Comparison of ENCODE assay signal across 17 cellular contexts in the genomic region with DNA sequence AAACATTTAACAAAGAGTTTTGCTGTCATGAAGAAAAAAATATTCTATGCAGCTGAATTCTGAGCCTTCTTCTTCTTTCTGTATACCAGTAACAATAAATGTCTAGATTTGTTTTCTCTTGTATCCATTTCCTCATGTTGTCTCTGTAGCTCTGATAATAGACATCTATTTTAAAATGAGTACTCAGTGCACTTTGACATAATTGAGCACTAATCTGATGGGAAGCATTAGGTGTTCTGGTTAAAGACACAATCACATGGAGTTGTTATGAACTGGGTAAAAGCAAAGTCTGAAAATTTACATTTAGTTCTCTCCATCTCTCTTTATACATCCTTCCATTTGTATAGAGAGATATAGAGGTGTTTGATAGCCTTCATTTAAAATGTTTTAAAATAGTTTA.
A peak's percentile ranks its signal among the peaks of the same experiment; 100 is the strongest.
DNase-seq lines count a peak whose midpoint lies in the region; ATAC-seq and TF ChIP-seq lines count a peak whose summit lies in the region.
"Had no signal": no experiment of that assay in that cellular context is flagged by ENCODE, and none has a peak within 500 bp of the region (broad histone marks: within the 10 kb centered on the region; RNA-seq: fewer than 3 reads in every experiment).

No MANE protein-coding gene starts in this region.

- no peak overlapping the region for H3K9ac ChIP-seq in HCT116 (ENCODE audit: low read length)
- H3K9ac ChIP-seq: BLaER1, GM23248 had no signal

- TF ChIP-seq RAD21 in HCT116 (IDR thresholded peaks at IDR 0.05; ENCODE audit: low read depth): no peak

- no peaks in the 10 kb centered on the region; the same call in 1 of the 2 replicates for H3K9me2 ChIP-seq in HCT116 (ENCODE audit: insufficient read depth)

- BruUV-seq in HCT116 (replicated peaks; lab: Mats Ljungman, UMichigan): no TSS peak

- POLR2A ChIA-PET in HCT116 (lab: Charles Lee): no interaction called here

- H3K4me3 ChIP-seq in right atrium auricular region (no peak overlapping the region), HCT116 (replicated peaks in 1 of 2; ENCODE audit: low read depth in 1 of 2, low read length in 2 of 2) (no peak overlapping the region)
- H3K4me3 ChIP-seq: BLaER1, GM23248 had no signal

- CTCF ChIA-PET in HCT116 (lab: Charles Lee): no interaction called here

- RAD21 ChIA-PET in HCT116 (lab: Charles Lee; ENCODE audit: low non-redundant PET in 1 of 2, low total read pairs in 2 of 2, uncharacterized antibody in 2 of 2, unreplicated experiment in 2 of 2): no interaction called here

- H4K20me1 ChIP-seq in HCT116 (ENCODE audit: insufficient read depth): no peaks in the 10 kb centered on the region
- H4K20me1 ChIP-seq: BLaER1 had no signal

- intact Hi-C loops in Right ventricle myocardium inferior (cut with DNase I): no loop called here
- intact Hi-C loops in HCT116 (cut with micrococcal nuclease): no loop called here

- TF ChIP-seq POLR2A in HCT116 (IDR thresholded peaks at IDR 0.05; ENCODE audit: borderline replicate concordance, extremely low read depth, insufficient read depth, insufficient read length): no peak

- H2AFZ ChIP-seq in HCT116 (ENCODE audit: low read depth, low read length, poor library complexity, severe bottlenecking): peak overlapping the region; percentile 32
- H2AFZ ChIP-seq: GM23248 had no signal

- ATAC-seq in Right ventricle myocardium inferior (peak; percentile 59), HCT116 (no peak)
- ATAC-seq: CD8-positive, alpha-beta T cell had no signal

- H3K27me3 ChIP-seq in right atrium auricular region (no peaks in the 10 kb centered on the region), HCT116 (ENCODE audit: insufficient read depth, low read length) (no peaks in the 10 kb centered on the region)
- H3K27me3 ChIP-seq: BLaER1 had no signal

- H3K4me1 ChIP-seq in right atrium auricular region: no peaks in the 10 kb centered on the region
- no peaks in the 10 kb centered on the region for H3K4me1 ChIP-seq in HCT116 (ENCODE audit: control insufficient read depth in 1 of 2, insufficient read depth in 2 of 2, low read length in 2 of 2)
- H3K4me1 ChIP-seq: BLaER1, Caco-2 had no signal

- no peaks in the 10 kb centered on the region for H3K9me3 ChIP-seq in right atrium auricular region
- no peaks in the 10 kb centered on the region for H3K9me3 ChIP-seq in HCT116 (ENCODE audit: control insufficient read depth in 1 of 2, insufficient read depth in 1 of 2, low read depth in 1 of 2, low read length in 2 of 2)
- H3K9me3 ChIP-seq: BLaER1, Caco-2 had no signal

- H3K27ac ChIP-seq in right atrium auricular region (peak overlapping the region in 1 of 2 donors; percentile 74), HCT116 (ENCODE audit: low read depth, low read length) (no peak overlapping the region)
- H3K27ac ChIP-seq: 22Rv1, BLaER1, C4-2B, GM23248 had no signal

- no peak overlapping the region for H3K4me2 ChIP-seq in HCT116 (ENCODE audit: low read length)
- H3K4me2 ChIP-seq: BLaER1 had no signal

- peak; percentile 43 for DNase-seq in NCI-H1436 (lab: John Stamatoyannopoulos, UW)
- no peak for DNase-seq in NCI-H1436 treated with DMSO at 0.1 percent for 48 hours (lab: John Stamatoyannopoulos, UW)
- no peak for DNase-seq in Right ventricle myocardium inferior (ENCODE audit: missing footprints)
- DNase-seq in right atrium auricular region (ENCODE audit: low spot score): no peak
- DNase-seq in HCT116 (ENCODE audit: low read depth, low spot score): no peak
- no peak for DNase-seq in stimulated activated CD4-positive, alpha-beta T cell treated with anti-CD3 and anti-CD28 coated beads, Interleukin-15, amount 100 ng/mL, for 24 hours
- DNase-seq: Caco-2; CD4-positive, CD25-positive, alpha-beta regulatory T cell; CD8-positive, alpha-beta T cell; DMS153; DND-41; GM23248; H7; HCEC 1CT had no signal

- H3K36me3 ChIP-seq in right atrium auricular region (no peaks in the 10 kb centered on the region), HCT116 (ENCODE audit: control insufficient read depth in 1 of 2, insufficient read depth in 2 of 2, low read length in 2 of 2) (no peaks in the 10 kb centered on the region)
- H3K36me3 ChIP-seq: BLaER1 had no signal

- no peaks in the 10 kb centered on the region for H3K79me2 ChIP-seq in HCT116 (ENCODE audit: insufficient read depth, low read length)

- TF ChIP-seq CTCF in right atrium auricular region (IDR thresholded peaks at IDR 0.05): no peak
- no peak for TF ChIP-seq CTCF in HCT116 (IDR thresholded peaks at IDR 0.05 in 2 of 3, conservative IDR thresholded peaks at IDR 0.05 in 1 of 3; ENCODE audit: borderline replicate concordance in 1 of 3, insufficient read depth in 1 of 3, low read depth in 2 of 3, low read length in 2 of 3)

TF ChIP-seq in HCT116, 20 proteins besides CTCF, POLR2A, EP300 and RAD21:
- TF ChIP-seq ELF1 (IDR thresholded peaks at IDR 0.05; ENCODE audit: borderline replicate concordance, low read depth): no peak
- no peak for TF ChIP-seq ZFX (IDR thresholded peaks at IDR 0.05)
- TF ChIP-seq, protein P1, sequence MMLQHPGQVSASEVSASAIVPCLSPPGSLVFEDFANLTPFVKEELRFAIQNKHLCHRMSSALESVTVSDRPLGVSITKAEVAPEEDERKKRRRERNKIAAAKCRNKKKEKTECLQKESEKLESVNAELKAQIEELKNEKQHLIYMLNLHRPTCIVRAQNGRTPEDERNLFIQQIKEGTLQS (IDR thresholded peaks at IDR 0.05): no peak
- TF ChIP-seq ZNF274 (IDR thresholded peaks at IDR 0.05; ENCODE audit: low read depth, low read length): no peak
- TF ChIP-seq TCF7L2 (IDR thresholded peaks at IDR 0.05; ENCODE audit: borderline replicate concordance, extremely low read depth, insufficient read depth, insufficient read length): no peak
- TF ChIP-seq EGR1 (IDR thresholded peaks at IDR 0.05; ENCODE audit: low read depth): no peak
- TF ChIP-seq EZH2phosphoT487 (IDR thresholded peaks at IDR 0.05; ENCODE audit: borderline replicate concordance): no peak
- TF ChIP-seq JUND (IDR thresholded peaks at IDR 0.05): no peak
- TF ChIP-seq, protein P2, sequence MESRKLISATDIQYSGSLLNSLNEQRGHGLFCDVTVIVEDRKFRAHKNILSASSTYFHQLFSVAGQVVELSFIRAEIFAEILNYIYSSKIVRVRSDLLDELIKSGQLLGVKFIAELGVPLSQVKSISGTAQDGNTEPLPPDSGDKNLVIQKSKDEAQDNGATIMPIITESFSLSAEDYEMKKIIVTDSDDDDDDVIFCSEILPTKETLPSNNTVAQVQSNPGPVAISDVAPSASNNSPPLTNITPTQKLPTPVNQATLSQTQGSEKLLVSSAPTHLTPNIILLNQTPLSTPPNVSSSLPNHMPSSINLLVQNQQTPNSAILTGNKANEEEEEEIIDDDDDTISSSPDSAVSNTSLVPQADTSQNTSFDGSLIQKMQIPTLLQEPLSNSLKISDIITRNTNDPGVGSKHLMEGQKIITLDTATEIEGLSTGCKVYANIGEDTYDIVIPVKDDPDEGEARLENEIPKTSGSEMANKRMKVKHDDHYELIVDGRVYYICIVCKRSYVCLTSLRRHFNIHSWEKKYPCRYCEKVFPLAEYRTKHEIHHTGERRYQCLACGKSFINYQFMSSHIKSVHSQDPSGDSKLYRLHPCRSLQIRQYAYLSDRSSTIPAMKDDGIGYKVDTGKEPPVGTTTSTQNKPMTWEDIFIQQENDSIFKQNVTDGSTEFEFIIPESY (IDR thresholded peaks at IDR 0.05; ENCODE audit: extremely low read depth, insufficient replicate concordance, low read length): no peak
- no peak for TF ChIP-seq SP1 (IDR thresholded peaks at IDR 0.05; ENCODE audit: low read depth)
- no peak for TF ChIP-seq EZH2 (IDR thresholded peaks at IDR 0.05)
- no peak for TF ChIP-seq CEBPB (IDR thresholded peaks at IDR 0.05; ENCODE audit: low read depth)
- TF ChIP-seq, protein P3, sequence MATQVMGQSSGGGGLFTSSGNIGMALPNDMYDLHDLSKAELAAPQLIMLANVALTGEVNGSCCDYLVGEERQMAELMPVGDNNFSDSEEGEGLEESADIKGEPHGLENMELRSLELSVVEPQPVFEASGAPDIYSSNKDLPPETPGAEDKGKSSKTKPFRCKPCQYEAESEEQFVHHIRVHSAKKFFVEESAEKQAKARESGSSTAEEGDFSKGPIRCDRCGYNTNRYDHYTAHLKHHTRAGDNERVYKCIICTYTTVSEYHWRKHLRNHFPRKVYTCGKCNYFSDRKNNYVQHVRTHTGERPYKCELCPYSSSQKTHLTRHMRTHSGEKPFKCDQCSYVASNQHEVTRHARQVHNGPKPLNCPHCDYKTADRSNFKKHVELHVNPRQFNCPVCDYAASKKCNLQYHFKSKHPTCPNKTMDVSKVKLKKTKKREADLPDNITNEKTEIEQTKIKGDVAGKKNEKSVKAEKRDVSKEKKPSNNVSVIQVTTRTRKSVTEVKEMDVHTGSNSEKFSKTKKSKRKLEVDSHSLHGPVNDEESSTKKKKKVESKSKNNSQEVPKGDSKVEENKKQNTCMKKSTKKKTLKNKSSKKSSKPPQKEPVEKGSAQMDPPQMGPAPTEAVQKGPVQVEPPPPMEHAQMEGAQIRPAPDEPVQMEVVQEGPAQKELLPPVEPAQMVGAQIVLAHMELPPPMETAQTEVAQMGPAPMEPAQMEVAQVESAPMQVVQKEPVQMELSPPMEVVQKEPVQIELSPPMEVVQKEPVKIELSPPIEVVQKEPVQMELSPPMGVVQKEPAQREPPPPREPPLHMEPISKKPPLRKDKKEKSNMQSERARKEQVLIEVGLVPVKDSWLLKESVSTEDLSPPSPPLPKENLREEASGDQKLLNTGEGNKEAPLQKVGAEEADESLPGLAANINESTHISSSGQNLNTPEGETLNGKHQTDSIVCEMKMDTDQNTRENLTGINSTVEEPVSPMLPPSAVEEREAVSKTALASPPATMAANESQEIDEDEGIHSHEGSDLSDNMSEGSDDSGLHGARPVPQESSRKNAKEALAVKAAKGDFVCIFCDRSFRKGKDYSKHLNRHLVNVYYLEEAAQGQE (IDR thresholded peaks at IDR 0.05; ENCODE audit: low read depth): no peak
- no peak for TF ChIP-seq SIN3A (IDR thresholded peaks at IDR 0.05; ENCODE audit: low read depth)
- TF ChIP-seq SRF (IDR thresholded peaks at IDR 0.05; ENCODE audit: low read depth): no peak
- no peak for TF ChIP-seq FOSL1 (IDR thresholded peaks at IDR 0.05; ENCODE audit: low read depth)
- no peak for TF ChIP-seq CBX3 (IDR thresholded peaks at IDR 0.05; ENCODE audit: low read depth)
- TF ChIP-seq, protein P4, sequence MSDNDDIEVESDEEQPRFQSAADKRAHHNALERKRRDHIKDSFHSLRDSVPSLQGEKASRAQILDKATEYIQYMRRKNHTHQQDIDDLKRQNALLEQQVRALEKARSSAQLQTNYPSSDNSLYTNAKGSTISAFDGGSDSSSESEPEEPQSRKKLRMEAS (IDR thresholded peaks at IDR 0.05): no peak
- TF ChIP-seq POLR2AphosphoS5 (IDR thresholded peaks at IDR 0.05; ENCODE audit: low read depth, low read length): no peak
- no peak for TF ChIP-seq YY1 (IDR thresholded peaks at IDR 0.05; ENCODE audit: extremely low read depth, insufficient replicate concordance, low read depth, low read length)
